30 cellular contexts compared by ENCODE assay signal in the genomic region with DNA sequence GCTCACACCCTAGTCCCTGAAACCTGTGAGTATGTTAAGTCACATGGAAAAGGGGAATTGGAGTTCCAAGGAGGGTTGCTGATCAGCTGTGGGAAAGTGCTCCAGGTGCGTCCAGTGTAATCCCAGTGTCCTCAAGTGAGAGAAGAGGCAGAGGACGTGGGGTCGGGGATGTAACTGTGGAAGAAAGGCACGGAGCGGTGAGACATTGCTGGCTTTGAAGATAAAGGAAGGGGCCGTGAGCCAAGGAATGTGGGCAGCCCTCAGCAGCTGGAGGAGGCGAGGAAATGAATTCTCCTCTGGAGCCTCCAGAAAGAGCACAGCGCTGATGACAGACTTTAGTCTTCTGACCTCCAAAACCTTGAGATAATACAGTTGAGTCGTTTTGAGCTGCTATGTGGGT.
"Had no signal": no experiment of that assay in that cellular context is flagged by ENCODE, and none has a peak within 500 bp of the region (broad histone marks: within the 10 kb centered on the region; RNA-seq: fewer than 3 reads in every experiment).

No MANE protein-coding gene starts in this region.

- H3K4me3 Mint-ChIP-seq: naive thymus-derived CD8-positive, alpha-beta T cell; natural killer cell treated with Interleukin-12 subunit alpha and Interleukin-12 subunit beta and Interleukin-15 and Interleukin-18, amount 100 ng/mL, for 72 hours; nephron progenitor cell; neural crest cell; stimulated activated effector memory CD8-positive, alpha-beta T cell treated with anti-CD3 and anti-CD28 coated beads, Interleukin-12 subunit alpha, Interleukin-12 subunit beta, amount 100 ng/mL, for 72 hours; stimulated activated naive B cell treated with anti-CD40 and anti-IgM and Interleukin-4, amounts not matched to agents 10 μg/mL and 1 μg/mL and 100 μg/mL, for 72 hours; stimulated activated naive CD8-positive, alpha-beta T cell treated with anti-CD3 and anti-CD28 coated beads, Interleukin-15, Interleukin-2, amounts not matched to agents 100 ng/mL and 50 ng/mL, for 24 hours had no signal

- H3K4me1 ChIP-seq: parathyroid adenoma, psoas muscle, right lobe of liver, sigmoid colon, stomach, thyroid gland, upper lobe of left lung, vagina had no signal

- H3K79me2 ChIP-seq: parathyroid adenoma had no signal

- H3K4me1 Mint-ChIP-seq: naive thymus-derived CD8-positive, alpha-beta T cell; stimulated activated effector memory CD8-positive, alpha-beta T cell treated with anti-CD3 and anti-CD28 coated beads, Interleukin-12 subunit alpha, Interleukin-12 subunit beta, amount 100 ng/mL, for 72 hours; stimulated activated naive B cell treated with anti-CD40 and anti-IgM and Interleukin-4, amounts not matched to agents 10 μg/mL and 1 μg/mL and 100 μg/mL, for 72 hours had no signal

- H3K4me3 ChIP-seq: ovary, psoas muscle, right lobe of liver, sigmoid colon, stomach, thoracic aorta, thyroid gland, tibial nerve, upper lobe of left lung, vagina had no signal

- H3K9me3 ChIP-seq: neutrophil, ovary, psoas muscle, right lobe of liver, sigmoid colon, thoracic aorta, thyroid gland, upper lobe of left lung, vagina had no signal

- H3K36me3 Mint-ChIP-seq: natural killer cell treated with Interleukin-12 subunit alpha and Interleukin-12 subunit beta and Interleukin-15 and Interleukin-18, amount 100 ng/mL, for 72 hours; stimulated activated effector memory CD8-positive, alpha-beta T cell treated with anti-CD3 and anti-CD28 coated beads, Interleukin-12 subunit alpha, Interleukin-12 subunit beta, amount 100 ng/mL, for 72 hours; stimulated activated naive B cell treated with anti-CD40 and anti-IgM and Interleukin-4, amounts not matched to agents 10 μg/mL and 1 μg/mL and 100 μg/mL, for 72 hours had no signal

- DNase-seq: naive thymus-derived CD8-positive, alpha-beta T cell; nephron progenitor cell; nucleus accumbens; ovary; posterior cingulate gyrus; psoas muscle; right cardiac atrium; right lobe of liver; sigmoid colon; small intestine; stimulated activated CD4-positive, alpha-beta T cell treated with anti-CD3 and anti-CD28 coated beads, Interleukin-15, amount 100 ng/mL, for 24 hours; stimulated activated CD4-positive, alpha-beta T cell treated with anti-CD3 and anti-CD28 coated beads, Interleukin-2, amount 100 ng/mL, for 24 hours; stimulated activated CD4-positive, alpha-beta T cell treated with anti-CD3 and anti-CD28 coated beads, Interleukin-2, amount 100 ng/mL, for 48 hours; stimulated activated CD4-positive, alpha-beta T cell treated with anti-CD3 and anti-CD28 coated beads, Interleukin-4, amount 100 ng/mL, for 24 hours; stimulated activated naive B cell treated with anti-CD40 and anti-IgM and Interleukin-4, amounts not matched to agents 10 μg/mL and 1 μg/mL and 100 μg/mL, for 72 hours; stimulated activated naive CD4-positive, alpha-beta T cell treated with Interleukin-2 at 50 U/mL for 16 hours; stomach; thyroid gland; trophoblast cell; upper lobe of left lung had no signal

- H3K9ac ChIP-seq: parathyroid adenoma had no signal

- H3K9me3 Mint-ChIP-seq: natural killer cell treated with Interleukin-12 subunit alpha and Interleukin-12 subunit beta and Interleukin-15 and Interleukin-18, amount 100 ng/mL, for 72 hours had no signal

- H3K27me3 Mint-ChIP-seq: natural killer cell treated with Interleukin-12 subunit alpha and Interleukin-12 subunit beta and Interleukin-15 and Interleukin-18, amount 100 ng/mL, for 72 hours; stimulated activated naive B cell treated with anti-CD40 and anti-IgM and Interleukin-4, amounts not matched to agents 10 μg/mL and 1 μg/mL and 100 μg/mL, for 72 hours; stimulated activated naive CD8-positive, alpha-beta T cell treated with anti-CD3 and anti-CD28 coated beads, Interleukin-15, Interleukin-2, amounts not matched to agents 100 ng/mL and 50 ng/mL, for 24 hours had no signal

- H3K36me3 ChIP-seq: neutrophil, ovary, right lobe of liver, sigmoid colon, stomach, thoracic aorta, thyroid gland, tibial nerve, upper lobe of left lung, vagina had no signal

- H3K27ac Mint-ChIP-seq: naive thymus-derived CD8-positive, alpha-beta T cell; natural killer cell treated with Interleukin-12 subunit alpha and Interleukin-12 subunit beta and Interleukin-15 and Interleukin-18, amount 100 ng/mL, for 72 hours; nephron progenitor cell; progenitor cell of endocrine pancreas; stimulated activated effector memory CD8-positive, alpha-beta T cell treated with anti-CD3 and anti-CD28 coated beads, Interleukin-12 subunit alpha, Interleukin-12 subunit beta, amount 100 ng/mL, for 72 hours; stimulated activated naive B cell treated with anti-CD40 and anti-IgM and Interleukin-4, amounts not matched to agents 10 μg/mL and 1 μg/mL and 100 μg/mL, for 72 hours; stimulated activated naive CD8-positive, alpha-beta T cell treated with anti-CD3 and anti-CD28 coated beads, Interleukin-15, Interleukin-2, amounts not matched to agents 100 ng/mL and 50 ng/mL, for 24 hours had no signal

- H3K27me3 ChIP-seq: neutrophil, ovary, right lobe of liver, sigmoid colon, stomach, thyroid gland, tibial nerve, upper lobe of left lung, vagina had no signal

- H2AFZ ChIP-seq: parathyroid adenoma had no signal

- H3K27ac ChIP-seq: neutrophil, ovary, parathyroid adenoma, psoas muscle, right lobe of liver, sigmoid colon, stomach, thyroid gland, tibial nerve, upper lobe of left lung, vagina had no signal
